1 cellular context compared by ENCODE assay signal in the genomic region with DNA sequence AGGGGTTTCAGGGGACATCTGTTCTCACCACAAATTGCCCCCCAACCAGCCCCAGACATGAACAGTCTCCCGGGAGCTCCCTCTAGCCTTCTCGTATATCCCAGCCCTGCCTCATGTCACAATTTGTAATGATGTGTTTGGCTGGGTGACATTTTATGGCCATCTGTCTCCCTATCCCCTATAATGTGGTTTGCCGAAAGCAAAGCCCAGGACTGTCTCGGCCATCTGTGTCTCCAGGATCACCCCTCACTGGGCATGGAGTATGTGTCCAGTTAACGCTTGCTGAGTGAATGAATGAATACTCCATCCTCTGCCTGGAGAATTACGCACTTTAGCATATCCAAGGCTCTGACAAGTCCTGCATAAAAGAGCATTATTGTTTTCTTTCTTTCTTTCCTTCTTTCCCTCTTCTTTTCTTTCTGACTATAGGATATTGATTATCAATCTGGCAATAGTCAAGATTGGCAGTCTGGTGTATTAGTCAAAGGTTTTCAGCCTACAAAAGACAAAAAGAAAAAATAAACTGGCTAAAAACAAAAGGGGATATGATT.
TF ChIP-seq lines count a peak whose summit lies in the region.

No MANE protein-coding gene starts in this region.

TF ChIP-seq in A549, 52 proteins besides CTCF, POLR2A, EP300 and RAD21 (continued from another document):
- TF ChIP-seq, protein P1, sequence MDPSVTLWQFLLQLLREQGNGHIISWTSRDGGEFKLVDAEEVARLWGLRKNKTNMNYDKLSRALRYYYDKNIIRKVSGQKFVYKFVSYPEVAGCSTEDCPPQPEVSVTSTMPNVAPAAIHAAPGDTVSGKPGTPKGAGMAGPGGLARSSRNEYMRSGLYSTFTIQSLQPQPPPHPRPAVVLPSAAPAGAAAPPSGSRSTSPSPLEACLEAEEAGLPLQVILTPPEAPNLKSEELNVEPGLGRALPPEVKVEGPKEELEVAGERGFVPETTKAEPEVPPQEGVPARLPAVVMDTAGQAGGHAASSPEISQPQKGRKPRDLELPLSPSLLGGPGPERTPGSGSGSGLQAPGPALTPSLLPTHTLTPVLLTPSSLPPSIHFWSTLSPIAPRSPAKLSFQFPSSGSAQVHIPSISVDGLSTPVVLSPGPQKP (IDR thresholded peaks at IDR 0.05; ENCODE audit: low read depth, low read length): no peak
- TF ChIP-seq MAZ (IDR thresholded peaks at IDR 0.05; ENCODE audit: borderline replicate concordance, low read depth, low read length) (no peak), CHD2 (IDR thresholded peaks at IDR 0.05; ENCODE audit: low read length, partially characterized antibody) (no peak), SMC3 (IDR thresholded peaks at IDR 0.05) (no peak), ESRRA (IDR thresholded peaks at IDR 0.05; ENCODE audit: borderline replicate concordance, low read length) (no peak), GATA3 (IDR thresholded peaks at IDR 0.05; ENCODE audit: borderline replicate concordance) (no peak), EHF (CRISPR knock-in tag; IDR thresholded peaks at IDR 0.05) (no peak), FOSB (CRISPR knock-in tag; IDR thresholded peaks at IDR 0.05) (no peak), POLR2AphosphoS2 (conservative IDR thresholded peaks at IDR 0.05; ENCODE audit: low read length) (no peak)
- TF ChIP-seq, protein P2, sequence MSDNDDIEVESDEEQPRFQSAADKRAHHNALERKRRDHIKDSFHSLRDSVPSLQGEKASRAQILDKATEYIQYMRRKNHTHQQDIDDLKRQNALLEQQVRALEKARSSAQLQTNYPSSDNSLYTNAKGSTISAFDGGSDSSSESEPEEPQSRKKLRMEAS (IDR thresholded peaks at IDR 0.05): no peak
